In genomic region chr5:62001640-62002039, GRCh38 we compare ENCODE assay signal across 23 cellular contexts.
"Had no signal": no experiment of that assay in that cellular context is flagged by ENCODE, and none has a peak within 500 bp of the region (broad histone marks: within the 10 kb centered on the region; RNA-seq: fewer than 3 reads in every experiment).

No MANE protein-coding gene starts in this region.

- H3K9me3 ChIP-seq: heart right ventricle, left ventricle myocardium inferior, right atrium auricular region, spleen, upper lobe of right lung had no signal

- H3K36me3 Mint-ChIP-seq: activated naive CD4-positive, alpha-beta T cell treated with anti-CD3 and anti-CD28 coated beads, Interleukin-2, amount 50 U/mL, for 72 hours; mesothelial cell of epicardium; natural killer cell; T-cell had no signal

- H3K27me3 ChIP-seq: brain microvascular endothelial cell, heart right ventricle, right atrium auricular region, spleen, upper lobe of right lung had no signal

- H3K4me3 ChIP-seq: heart right ventricle, left ventricle myocardium inferior, right atrium auricular region, spleen, upper lobe of right lung had no signal

- ATAC-seq: activated naive CD4-positive, alpha-beta T cell treated with anti-CD3 and anti-CD28 coated beads, Interleukin-2, amount 50 U/mL, for 72 hours; activated T-helper 17 cell treated with anti-CD3 and anti-CD28 coated beads, Interleukin-2, amount 50 U/mL, for 72 hours; heart right ventricle; natural killer cell; T-cell; upper lobe of right lung had no signal

- H3K9me3 Mint-ChIP-seq: activated naive CD4-positive, alpha-beta T cell treated with anti-CD3 and anti-CD28 coated beads, Interleukin-2, amount 50 U/mL, for 72 hours; central memory CD8-positive, alpha-beta T cell; mesothelial cell of epicardium; T-helper 2 cell treated with Interferon-gamma antibody and Interleukin-4, amounts not matched to agents 5 μg/mL and 100 μg/mL, for 36 hours had no signal

- FAIRE-seq: colon, kidney had no signal

- H3K27ac Mint-ChIP-seq: activated naive CD4-positive, alpha-beta T cell treated with anti-CD3 and anti-CD28 coated beads, Interleukin-2, amount 50 U/mL, for 72 hours; activated T-helper 17 cell treated with anti-CD3 and anti-CD28 coated beads, Interleukin-2, amount 50 U/mL, for 72 hours; mesothelial cell of epicardium; natural killer cell; progenitor cell of endocrine pancreas; T-cell; T-helper 2 cell treated with Interferon-gamma antibody and Interleukin-4, amounts not matched to agents 5 μg/mL and 100 μg/mL, for 36 hours had no signal

- H3K27me3 Mint-ChIP-seq: central memory CD8-positive, alpha-beta T cell had no signal

- H3K4me1 Mint-ChIP-seq: activated T-helper 17 cell treated with anti-CD3 and anti-CD28 coated beads, Interleukin-2, amount 50 U/mL, for 72 hours; central memory CD8-positive, alpha-beta T cell; mesothelial cell of epicardium; natural killer cell; T-cell had no signal

- H3K4me3 Mint-ChIP-seq: activated T-helper 17 cell treated with anti-CD3 and anti-CD28 coated beads, Interleukin-2, amount 50 U/mL, for 72 hours; central memory CD8-positive, alpha-beta T cell; mesothelial cell of epicardium; natural killer cell; T-cell; T-helper 2 cell treated with Interferon-gamma antibody and Interleukin-4, amounts not matched to agents 5 μg/mL and 100 μg/mL, for 36 hours had no signal

- H3K36me3 ChIP-seq: brain microvascular endothelial cell, heart right ventricle, left ventricle myocardium inferior, right atrium auricular region, spleen, upper lobe of right lung, WERI-Rb-1 had no signal

- H3K4me1 ChIP-seq: heart right ventricle, left ventricle myocardium inferior, right atrium auricular region, spleen, upper lobe of right lung had no signal

- H3K27ac ChIP-seq: brain microvascular endothelial cell, heart right ventricle, left ventricle myocardium inferior, right atrium auricular region, spleen, upper lobe of right lung, WERI-Rb-1 had no signal

- DNase-seq: activated CD4-positive, CD25-positive, alpha-beta regulatory T cell treated with anti-CD3 and anti-CD28 coated beads, Interleukin-2, amount 50 U/mL, for 72 hours; activated T-cell treated with anti-CD3 and anti-CD28 coated beads, Interleukin-2, amount 50 U/mL, for 1 hour; aorta; brain microvascular endothelial cell; effector memory CD4-positive, alpha-beta T cell; heart right ventricle; kidney; left ventricle myocardium inferior; natural killer cell; spleen; stimulated activated CD4-positive, alpha-beta T cell treated with anti-CD3 and anti-CD28 coated beads, Interleukin-4, amount 100 ng/mL, for 1 hour; stimulated activated naive CD4-positive, alpha-beta T cell treated with Interleukin-2 at 50 U/mL for 16 hours; T-cell; upper lobe of right lung; WERI-Rb-1 had no signal
